Comparison of ENCODE assay signal across 8 cellular contexts in the genomic region with DNA sequence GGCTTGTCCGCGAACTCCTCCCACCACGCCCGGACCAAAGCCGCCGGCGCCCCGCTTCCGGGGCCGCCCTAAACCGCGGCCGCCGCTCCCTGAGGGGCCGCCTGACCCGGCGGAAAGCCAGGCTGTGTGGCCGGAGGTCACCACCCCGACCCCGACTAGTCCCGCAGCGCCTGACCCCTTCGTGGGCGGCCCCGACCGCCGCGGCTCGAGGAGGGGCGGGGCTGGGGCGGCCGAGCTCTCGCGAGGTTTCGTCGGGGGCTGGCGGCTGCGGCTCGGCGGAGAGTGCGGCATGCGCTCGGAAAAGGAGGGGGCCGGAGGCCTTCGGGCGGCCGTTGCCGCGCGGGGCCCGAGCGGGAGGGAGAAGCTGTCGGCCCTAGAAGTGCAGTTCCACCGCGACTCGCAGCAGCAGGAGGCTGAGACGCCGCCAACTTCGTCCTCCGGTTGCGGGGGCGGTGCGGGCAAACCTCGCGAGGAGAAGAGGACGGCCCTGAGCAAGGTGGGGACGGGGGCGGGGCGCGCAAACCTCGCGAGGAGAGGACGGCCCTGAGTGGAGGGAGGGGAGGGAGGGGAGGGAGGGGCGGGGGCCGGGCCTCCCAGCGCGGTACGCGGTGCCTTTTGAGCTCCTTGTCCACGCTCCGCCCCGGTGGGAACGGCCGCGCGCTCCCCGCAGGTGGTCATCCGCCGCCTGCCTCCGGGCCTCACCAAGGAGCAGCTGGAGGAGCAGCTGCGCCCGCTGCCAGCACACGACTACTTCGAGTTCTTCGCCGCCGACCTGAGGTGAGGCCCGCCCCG. TPM values are rescaled to one million over a fixed set of nuclear protein-coding genes. Genes with fewer than 3 reads are reported as not detected.
A peak's percentile ranks its signal among the peaks of the same experiment; 100 is the strongest.
DNase-seq lines count a peak whose midpoint lies in the region; ATAC-seq, FAIRE-seq and TF ChIP-seq lines count a peak whose summit lies in the region.

A gene with protein sequence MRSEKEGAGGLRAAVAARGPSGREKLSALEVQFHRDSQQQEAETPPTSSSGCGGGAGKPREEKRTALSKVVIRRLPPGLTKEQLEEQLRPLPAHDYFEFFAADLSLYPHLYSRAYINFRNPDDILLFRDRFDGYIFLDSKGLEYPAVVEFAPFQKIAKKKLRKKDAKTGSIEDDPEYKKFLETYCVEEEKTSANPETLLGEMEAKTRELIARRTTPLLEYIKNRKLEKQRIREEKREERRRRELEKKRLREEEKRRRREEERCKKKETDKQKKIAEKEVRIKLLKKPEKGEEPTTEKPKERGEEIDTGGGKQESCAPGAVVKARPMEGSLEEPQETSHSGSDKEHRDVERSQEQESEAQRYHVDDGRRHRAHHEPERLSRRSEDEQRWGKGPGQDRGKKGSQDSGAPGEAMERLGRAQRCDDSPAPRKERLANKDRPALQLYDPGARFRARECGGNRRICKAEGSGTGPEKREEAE (plus strand): TSS at position 251 of the 792 bp plus-strand sequence. CDS start 39 bp downstream, at position 290.

- H3K9me3 Mint-ChIP-seq in Caco-2 (ENCODE audit: unreplicated experiment) (no peaks in the 10 kb centered on the region), endothelial cell (ENCODE audit: unreplicated experiment) (no peaks in the 10 kb centered on the region)

- POLR2A ChIA-PET in Caco-2 (lab: Charles Lee) = interaction anchor here (0.6 to 0.7 kb wide), 4 partner anchors 37 to 168 kb away, joined by 3 to 4 read pairs (median 4); no protein-coding TSS in a partner anchor

- CTCF ChIA-PET in Caco-2 (lab: Charles Lee) = interaction anchor here (1.0 kb wide), 1 partner anchor 60 kb away, joined by 4 read pairs; no protein-coding TSS in a partner anchor

- peak within 1 kb of the TSS; percentile 98 for H3K4me3 ChIP-seq in Caco-2 (ENCODE audit: low read depth, low read length)
- H3K4me3 ChIP-seq in NT2/D1 (ENCODE audit: insufficient read length, low read depth) = peak within 1 kb of the TSS; percentile 82

- H3K4me1 Mint-ChIP-seq in Caco-2 (ENCODE audit: low read depth, unreplicated experiment) = peaks cover 22% of the 10 kb centered on the region
- H3K4me1 Mint-ChIP-seq in endothelial cell (ENCODE audit: unreplicated experiment) = peaks cover 25% of the 10 kb centered on the region

- H3K4me1 ChIP-seq in Caco-2 = peaks cover 14% of the 10 kb centered on the region
- no peaks in the 10 kb centered on the region for H3K4me1 ChIP-seq in NT2/D1 (ENCODE audit: insufficient read depth, insufficient read length)

- peak within 1 kb of the TSS; percentile 94 for H3K9ac ChIP-seq in NT2/D1 (ENCODE audit: insufficient read length, low read depth)

- TF ChIP-seq CTCF in Caco-2 (IDR thresholded peaks at IDR 0.05; ENCODE audit: insufficient read depth in 1 of 2, low read depth in 1 of 2, low read length in 1 of 2, severe bottlenecking in 1 of 2, unreplicated experiment in 1 of 2) (no peak), endothelial cell (IDR thresholded peaks at IDR 0.05; ENCODE audit: unreplicated experiment) (no peak)

- peak; percentile 95 to 98 for DNase-seq in Caco-2
- DNase-seq in HTR-8/SVneo (ENCODE audit: insufficient read length, low spot score) = peak; percentile 75
- peak; percentile 84 for DNase-seq in NT2/D1 (ENCODE audit: low read depth, low spot score)
- DNase-seq in activated CD8-positive, alpha-beta memory T cell treated with anti-CD3 and anti-CD28 coated beads, Interleukin-2, amount 50 U/mL, for 4 hours = peak; percentile 85
- peak; percentile 90 for DNase-seq in endothelial cell (ENCODE audit: low spot score)
- peak; percentile 90 for DNase-seq in midbrain (lab: John Stamatoyannopoulos, UW)
- peak; percentile 72 to 79 for DNase-seq in stimulated activated CD8-positive, alpha-beta memory T cell treated with anti-CD3 and anti-CD28 coated beads, Interleukin-2, amount 100 ng/mL, for 1 hour (ENCODE audit: low read depth in 2 of 2)

- peaks cover 59% of the 10 kb centered on the region for H3K36me3 Mint-ChIP-seq in Caco-2 (ENCODE audit: insufficient read depth, unreplicated experiment)
- peaks cover 8% of the 10 kb centered on the region for H3K36me3 Mint-ChIP-seq in endothelial cell (ENCODE audit: low read depth, unreplicated experiment)

- H3K27me3 Mint-ChIP-seq in Caco-2 (ENCODE audit: insufficient read depth, unreplicated experiment) (no peaks in the 10 kb centered on the region), endothelial cell (ENCODE audit: unreplicated experiment) (peaks cover 5% of the 10 kb centered on the region)

- FAIRE-seq in HTR-8/SVneo (lab: Jason Lieb, UNC) = no peak

- H3K36me3 ChIP-seq in Caco-2 (ENCODE audit: control insufficient read depth, insufficient read depth, low read length) (no peaks in the 10 kb centered on the region), NT2/D1 (ENCODE audit: insufficient read depth, insufficient read length, low read length) (peaks cover 59% of the 10 kb centered on the region)

- no peaks in the 10 kb centered on the region for H3K9me3 ChIP-seq in Caco-2
- H3K9me3 ChIP-seq in NT2/D1 (ENCODE audit: insufficient read depth, low read length) = no peaks in the 10 kb centered on the region

- H3K27me3 ChIP-seq in Caco-2 (replicated peaks; ENCODE audit: control insufficient read depth, insufficient read depth, low read length) (no peaks in the 10 kb centered on the region), NT2/D1 (ENCODE audit: insufficient read depth, insufficient read length) (no peaks in the 10 kb centered on the region)

- H3K27ac Mint-ChIP-seq in Caco-2 (ENCODE audit: unreplicated experiment) (peak within 1 kb of the TSS; percentile 97), endothelial cell (ENCODE audit: unreplicated experiment) (peak within 1 kb of the TSS; percentile 95)

- peak; percentile 48 for ATAC-seq in GM21367 (IDR thresholded peaks at IDR 0.05; ENCODE audit: unreplicated experiment)

- intact Hi-C loops in Caco-2 (cut with micrococcal nuclease; ENCODE audit: unreplicated experiment) = loop anchor here (2.0 kb wide), 1 partner anchor 33 kb away; a partner anchor contains a TSS

- BruUV-seq in Caco-2 (replicated peaks; lab: Mats Ljungman, UMichigan) = no TSS peak

- H3K4me3 Mint-ChIP-seq in Caco-2 (ENCODE audit: unreplicated experiment) (peak within 1 kb of the TSS; percentile 95), endothelial cell (ENCODE audit: unreplicated experiment) (peak within 1 kb of the TSS; percentile 92)

RNA-seq across cellular contexts. Expression of the gene that starts here (rescaled TPM):
- total RNA-seq in Caco-2 (2022) (86.2 and 88.3 TPM in 2 replicates), endothelial cell (ENCODE audit: unreplicated experiment) (61.6 TPM)

Comparison
In these comparisons a context has a peak if more than half of its experiments do, and no peak if none do; other contexts are left out.
1. Peak in every context shown above with its lines: DNase-seq, ATAC-seq and H3K4me3 ChIP-seq.